In genomic region chr11:57150454-57150917, GRCh38 we compare ENCODE assay signal across 2 cellular contexts.
TF ChIP-seq lines count a peak whose summit lies in the region.

No MANE protein-coding gene starts in this region.

TF ChIP-seq in SK-N-SH treated with all-trans-retinoic acid at 6 μM for 48 hours, 23 proteins besides CTCF, POLR2A, EP300 and RAD21 (continued from another document):
- TF ChIP-seq CSRNP3 (CRISPR knock-in tag; IDR thresholded peaks at IDR 0.05) (no peak), BACH2 (CRISPR knock-in tag; IDR thresholded peaks at IDR 0.05; ENCODE audit: borderline replicate concordance) (peak; percentile 41; the same call in 1 of the 2 replicates), GLIS3 (CRISPR knock-in tag; IDR thresholded peaks at IDR 0.05) (no peak), ZFP3 (CRISPR knock-in tag; IDR thresholded peaks at IDR 0.05) (peak; percentile 44; the same call in 1 of the 2 replicates)
- TF ChIP-seq, protein P1, sequence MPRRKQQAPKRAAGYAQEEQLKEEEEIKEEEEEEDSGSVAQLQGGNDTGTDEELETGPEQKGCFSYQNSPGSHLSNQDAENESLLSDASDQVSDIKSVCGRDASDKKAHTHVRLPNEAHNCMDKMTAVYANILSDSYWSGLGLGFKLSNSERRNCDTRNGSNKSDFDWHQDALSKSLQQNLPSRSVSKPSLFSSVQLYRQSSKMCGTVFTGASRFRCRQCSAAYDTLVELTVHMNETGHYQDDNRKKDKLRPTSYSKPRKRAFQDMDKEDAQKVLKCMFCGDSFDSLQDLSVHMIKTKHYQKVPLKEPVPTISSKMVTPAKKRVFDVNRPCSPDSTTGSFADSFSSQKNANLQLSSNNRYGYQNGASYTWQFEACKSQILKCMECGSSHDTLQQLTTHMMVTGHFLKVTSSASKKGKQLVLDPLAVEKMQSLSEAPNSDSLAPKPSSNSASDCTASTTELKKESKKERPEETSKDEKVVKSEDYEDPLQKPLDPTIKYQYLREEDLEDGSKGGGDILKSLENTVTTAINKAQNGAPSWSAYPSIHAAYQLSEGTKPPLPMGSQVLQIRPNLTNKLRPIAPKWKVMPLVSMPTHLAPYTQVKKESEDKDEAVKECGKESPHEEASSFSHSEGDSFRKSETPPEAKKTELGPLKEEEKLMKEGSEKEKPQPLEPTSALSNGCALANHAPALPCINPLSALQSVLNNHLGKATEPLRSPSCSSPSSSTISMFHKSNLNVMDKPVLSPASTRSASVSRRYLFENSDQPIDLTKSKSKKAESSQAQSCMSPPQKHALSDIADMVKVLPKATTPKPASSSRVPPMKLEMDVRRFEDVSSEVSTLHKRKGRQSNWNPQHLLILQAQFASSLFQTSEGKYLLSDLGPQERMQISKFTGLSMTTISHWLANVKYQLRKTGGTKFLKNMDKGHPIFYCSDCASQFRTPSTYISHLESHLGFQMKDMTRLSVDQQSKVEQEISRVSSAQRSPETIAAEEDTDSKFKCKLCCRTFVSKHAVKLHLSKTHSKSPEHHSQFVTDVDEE (CRISPR knock-in tag; IDR thresholded peaks at IDR 0.05), result peak; percentile 47

TF ChIP-seq in WTC11, 78 proteins besides CTCF, POLR2A, EP300 and RAD21 (continued from another document):
- TF ChIP-seq, protein P2, sequence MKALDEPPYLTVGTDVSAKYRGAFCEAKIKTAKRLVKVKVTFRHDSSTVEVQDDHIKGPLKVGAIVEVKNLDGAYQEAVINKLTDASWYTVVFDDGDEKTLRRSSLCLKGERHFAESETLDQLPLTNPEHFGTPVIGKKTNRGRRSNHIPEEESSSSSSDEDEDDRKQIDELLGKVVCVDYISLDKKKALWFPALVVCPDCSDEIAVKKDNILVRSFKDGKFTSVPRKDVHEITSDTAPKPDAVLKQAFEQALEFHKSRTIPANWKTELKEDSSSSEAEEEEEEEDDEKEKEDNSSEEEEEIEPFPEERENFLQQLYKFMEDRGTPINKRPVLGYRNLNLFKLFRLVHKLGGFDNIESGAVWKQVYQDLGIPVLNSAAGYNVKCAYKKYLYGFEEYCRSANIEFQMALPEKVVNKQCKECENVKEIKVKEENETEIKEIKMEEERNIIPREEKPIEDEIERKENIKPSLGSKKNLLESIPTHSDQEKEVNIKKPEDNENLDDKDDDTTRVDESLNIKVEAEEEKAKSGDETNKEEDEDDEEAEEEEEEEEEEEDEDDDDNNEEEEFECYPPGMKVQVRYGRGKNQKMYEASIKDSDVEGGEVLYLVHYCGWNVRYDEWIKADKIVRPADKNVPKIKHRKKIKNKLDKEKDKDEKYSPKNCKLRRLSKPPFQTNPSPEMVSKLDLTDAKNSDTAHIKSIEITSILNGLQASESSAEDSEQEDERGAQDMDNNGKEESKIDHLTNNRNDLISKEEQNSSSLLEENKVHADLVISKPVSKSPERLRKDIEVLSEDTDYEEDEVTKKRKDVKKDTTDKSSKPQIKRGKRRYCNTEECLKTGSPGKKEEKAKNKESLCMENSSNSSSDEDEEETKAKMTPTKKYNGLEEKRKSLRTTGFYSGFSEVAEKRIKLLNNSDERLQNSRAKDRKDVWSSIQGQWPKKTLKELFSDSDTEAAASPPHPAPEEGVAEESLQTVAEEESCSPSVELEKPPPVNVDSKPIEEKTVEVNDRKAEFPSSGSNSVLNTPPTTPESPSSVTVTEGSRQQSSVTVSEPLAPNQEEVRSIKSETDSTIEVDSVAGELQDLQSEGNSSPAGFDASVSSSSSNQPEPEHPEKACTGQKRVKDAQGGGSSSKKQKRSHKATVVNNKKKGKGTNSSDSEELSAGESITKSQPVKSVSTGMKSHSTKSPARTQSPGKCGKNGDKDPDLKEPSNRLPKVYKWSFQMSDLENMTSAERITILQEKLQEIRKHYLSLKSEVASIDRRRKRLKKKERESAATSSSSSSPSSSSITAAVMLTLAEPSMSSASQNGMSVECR (CRISPR knock-in tag; IDR thresholded peaks at IDR 0.05; ENCODE audit: borderline replicate concordance), result no peak
- TF ChIP-seq OVOL2 (CRISPR knock-in tag; IDR thresholded peaks at IDR 0.05; ENCODE audit: borderline replicate concordance) (no peak), FOXP1 (CRISPR knock-in tag; IDR thresholded peaks at IDR 0.05; ENCODE audit: borderline replicate concordance) (no peak), ATF3 (CRISPR knock-in tag; conservative IDR thresholded peaks at IDR 0.05) (no peak), ZNF396 (CRISPR knock-in tag; IDR thresholded peaks at IDR 0.05; ENCODE audit: borderline replicate concordance) (no peak), KAT7 (CRISPR knock-in tag; IDR thresholded peaks at IDR 0.05; ENCODE audit: borderline replicate concordance) (no peak)
- TF ChIP-seq, protein P3, sequence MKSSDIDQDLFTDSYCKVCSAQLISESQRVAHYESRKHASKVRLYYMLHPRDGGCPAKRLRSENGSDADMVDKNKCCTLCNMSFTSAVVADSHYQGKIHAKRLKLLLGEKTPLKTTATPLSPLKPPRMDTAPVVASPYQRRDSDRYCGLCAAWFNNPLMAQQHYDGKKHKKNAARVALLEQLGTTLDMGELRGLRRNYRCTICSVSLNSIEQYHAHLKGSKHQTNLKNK (CRISPR knock-in tag; IDR thresholded peaks at IDR 0.05), result no peak
- TF ChIP-seq, protein P4, sequence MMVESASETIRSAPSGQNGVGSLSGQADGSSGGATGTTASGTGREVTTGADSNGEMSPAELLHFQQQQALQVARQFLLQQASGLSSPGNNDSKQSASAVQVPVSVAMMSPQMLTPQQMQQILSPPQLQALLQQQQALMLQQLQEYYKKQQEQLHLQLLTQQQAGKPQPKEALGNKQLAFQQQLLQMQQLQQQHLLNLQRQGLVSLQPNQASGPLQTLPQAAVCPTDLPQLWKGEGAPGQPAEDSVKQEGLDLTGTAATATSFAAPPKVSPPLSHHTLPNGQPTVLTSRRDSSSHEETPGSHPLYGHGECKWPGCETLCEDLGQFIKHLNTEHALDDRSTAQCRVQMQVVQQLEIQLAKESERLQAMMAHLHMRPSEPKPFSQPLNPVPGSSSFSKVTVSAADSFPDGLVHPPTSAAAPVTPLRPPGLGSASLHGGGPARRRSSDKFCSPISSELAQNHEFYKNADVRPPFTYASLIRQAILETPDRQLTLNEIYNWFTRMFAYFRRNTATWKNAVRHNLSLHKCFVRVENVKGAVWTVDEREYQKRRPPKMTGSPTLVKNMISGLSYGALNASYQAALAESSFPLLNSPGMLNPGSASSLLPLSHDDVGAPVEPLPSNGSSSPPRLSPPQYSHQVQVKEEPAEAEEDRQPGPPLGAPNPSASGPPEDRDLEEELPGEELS (CRISPR knock-in tag; IDR thresholded peaks at IDR 0.05), result no peak
